33 cellular contexts compared by ENCODE assay signal in genomic region chr9:131824175-131824594, GRCh38.
"Had no signal": no experiment of that assay in that cellular context is flagged by ENCODE, and none has a peak within 500 bp of the region (broad histone marks: within the 10 kb centered on the region; RNA-seq: fewer than 3 reads in every experiment).

No MANE protein-coding gene starts in this region.

- H3K4me3 Mint-ChIP-seq: activated naive CD4-positive, alpha-beta T cell treated with anti-CD3 and anti-CD28 coated beads for 36 hours; activated naive CD8-positive, alpha-beta T cell treated with anti-CD3 and anti-CD28 coated beads for 36 hours; activated T-helper 1 cell treated with anti-CD3 and anti-CD28 coated beads, Interleukin-12 subunit alpha, Interleukin-12 subunit beta, Interleukin-2, Interleukin-4 antibody, amounts not matched to agents 30 ng/mL and 10 ng/mL and 1 ng/mL, durations not matched to agents 14 hours and 24 hours and 36 hours; effector memory CD8-positive, alpha-beta T cell; natural killer cell treated with Interleukin-12 subunit alpha and Interleukin-12 subunit beta and Interleukin-15 and Interleukin-18, amount 100 ng/mL, for 72 hours; T-helper 1 cell treated with Interleukin-12 subunit alpha and Interleukin-12 subunit beta and Interleukin-4 antibody, amounts not matched to agents 30 μg/mL and 1 μg/mL, for 36 hours had no signal

- H3K4me3 ChIP-seq: adrenal gland, body of pancreas, coronary artery, gastroesophageal sphincter, left ventricle myocardium inferior, lung, ovary, prostate gland, suprapubic skin, tibial nerve had no signal

- H3K36me3 ChIP-seq: adrenal gland, gastroesophageal sphincter, left ventricle myocardium inferior, neutrophil, ovary, prostate gland, suprapubic skin, tibial nerve had no signal

- DNase-seq: activated CD4-positive, alpha-beta T cell treated with anti-CD3 and anti-CD28 coated beads for 48 hours; activated CD4-positive, alpha-beta T cell treated with anti-CD3 and anti-CD28 coated beads, Interleukin-2, amount 50 U/mL, for 48 hours; activated CD8-positive, alpha-beta memory T cell treated with anti-CD3 and anti-CD28 coated beads, Interleukin-2, amount 50 U/mL, for 4 hours; activated effector memory CD4-positive, alpha-beta T cell treated with anti-CD3 and anti-CD28 coated beads, Interleukin-2, amount 50 U/mL, for 16 hours; activated naive CD4-positive, alpha-beta T cell treated with anti-CD3 and anti-CD28 coated beads for 36 hours; activated naive CD8-positive, alpha-beta T cell treated with anti-CD3 and anti-CD28 coated beads for 36 hours; activated T-cell treated with anti-CD3 and anti-CD28 coated beads, Interleukin-2, amount 50 U/mL, for 1 hour; adrenal gland; aorta; body of pancreas; effector memory CD8-positive, alpha-beta T cell; head of caudate nucleus; hypothalamus; kidney glomerular epithelial cell; left ventricle myocardium inferior; mesendoderm; ovary; stimulated activated CD4-positive, alpha-beta T cell treated with anti-CD3 and anti-CD28 coated beads, Interleukin-15, amount 100 ng/mL, for 24 hours; stimulated activated CD4-positive, alpha-beta T cell treated with anti-CD3 and anti-CD28 coated beads, Interleukin-2, amount 100 ng/mL, for 24 hours; stimulated activated naive CD4-positive, alpha-beta T cell; T-helper 9 cell had no signal

- H3K4me1 Mint-ChIP-seq: activated naive CD8-positive, alpha-beta T cell treated with anti-CD3 and anti-CD28 coated beads for 36 hours had no signal

- ATAC-seq: activated CD4-positive, CD25-positive, alpha-beta regulatory T cell treated with anti-CD3 and anti-CD28 coated beads, Interleukin-2, amount 50 U/mL, for 24 hours; body of pancreas; effector memory CD8-positive, alpha-beta T cell; gastroesophageal sphincter had no signal

- H3K9me3 ChIP-seq: adrenal gland, body of pancreas, left ventricle myocardium inferior, neutrophil, ovary, prostate gland, suprapubic skin had no signal

- H3K27me3 ChIP-seq: ovary had no signal

- H3K4me1 ChIP-seq: adrenal gland, body of pancreas, gastroesophageal sphincter, left ventricle myocardium inferior, prostate gland, suprapubic skin, tibial nerve had no signal

- H3K9me3 Mint-ChIP-seq: activated naive CD4-positive, alpha-beta T cell treated with anti-CD3 and anti-CD28 coated beads for 36 hours; activated naive CD8-positive, alpha-beta T cell treated with anti-CD3 and anti-CD28 coated beads for 36 hours; activated T-helper 1 cell treated with anti-CD3 and anti-CD28 coated beads, Interleukin-12 subunit alpha, Interleukin-12 subunit beta, Interleukin-2, Interleukin-4 antibody, amounts not matched to agents 30 ng/mL and 10 ng/mL and 1 ng/mL, durations not matched to agents 14 hours and 24 hours and 36 hours; effector memory CD8-positive, alpha-beta T cell; natural killer cell treated with Interleukin-12 subunit alpha and Interleukin-12 subunit beta and Interleukin-15 and Interleukin-18, amount 100 ng/mL, for 72 hours; T-helper 1 cell treated with Interleukin-12 subunit alpha and Interleukin-12 subunit beta and Interleukin-4 antibody, amounts not matched to agents 30 μg/mL and 1 μg/mL, for 36 hours had no signal

- H3K27ac Mint-ChIP-seq: activated naive CD4-positive, alpha-beta T cell treated with anti-CD3 and anti-CD28 coated beads for 36 hours; activated naive CD8-positive, alpha-beta T cell treated with anti-CD3 and anti-CD28 coated beads for 36 hours; activated T-helper 1 cell treated with anti-CD3 and anti-CD28 coated beads, Interleukin-12 subunit alpha, Interleukin-12 subunit beta, Interleukin-2, Interleukin-4 antibody, amounts not matched to agents 30 ng/mL and 10 ng/mL and 1 ng/mL, durations not matched to agents 14 hours and 24 hours and 36 hours; effector memory CD8-positive, alpha-beta T cell; natural killer cell treated with Interleukin-12 subunit alpha and Interleukin-12 subunit beta and Interleukin-15 and Interleukin-18, amount 100 ng/mL, for 72 hours; T-helper 1 cell treated with Interleukin-12 subunit alpha and Interleukin-12 subunit beta and Interleukin-4 antibody, amounts not matched to agents 30 μg/mL and 1 μg/mL, for 36 hours had no signal

- H3K27ac ChIP-seq: adrenal gland, body of pancreas, coronary artery, gastroesophageal sphincter, left ventricle myocardium inferior, neutrophil, ovary, prostate gland, suprapubic skin, tibial nerve, VCaP had no signal

- H3K36me3 Mint-ChIP-seq: activated naive CD8-positive, alpha-beta T cell treated with anti-CD3 and anti-CD28 coated beads for 36 hours; natural killer cell treated with Interleukin-12 subunit alpha and Interleukin-12 subunit beta and Interleukin-15 and Interleukin-18, amount 100 ng/mL, for 72 hours had no signal
